18 cellular contexts compared by ENCODE assay signal in genomic region chr2:109306190-109306589, GRCh38.
A peak's percentile ranks its signal among the peaks of the same experiment; 100 is the strongest.
DNase-seq lines count a peak whose midpoint lies in the region; ATAC-seq and TF ChIP-seq lines count a peak whose summit lies in the region.
"Had no signal": no experiment of that assay in that cellular context is flagged by ENCODE, and none has a peak within 500 bp of the region (broad histone marks: within the 10 kb centered on the region; RNA-seq: fewer than 3 reads in every experiment).

No MANE protein-coding gene starts in this region.

- no peaks in the 10 kb centered on the region for H3K9me3 Mint-ChIP-seq in activated naive CD4-positive, alpha-beta T cell treated with anti-CD3 and anti-CD28 coated beads, Interleukin-2, amount 50 U/mL, for 24 hours
- H3K9me3 Mint-ChIP-seq in activated naive CD4-positive, alpha-beta T cell treated with anti-CD3 and anti-CD28 coated beads for 36 hours, result no peaks in the 10 kb centered on the region
- peaks cover 2% of the 10 kb centered on the region for H3K9me3 Mint-ChIP-seq in endodermal cell
- H3K9me3 Mint-ChIP-seq in activated CD4-positive, alpha-beta T cell treated with anti-CD3 and anti-CD28 coated beads, Interleukin-2, amount 10 ng/mL, durations not matched to agents 24 days and 14 days, result no peaks in the 10 kb centered on the region
- H3K9me3 Mint-ChIP-seq: CD8-positive, alpha-beta T cell; HFFc6 had no signal

- POLR2A ChIA-PET in Panc1 (lab: Charles Lee), result no interaction called here

- DNase-seq in activated naive CD4-positive, alpha-beta T cell treated with anti-CD3 and anti-CD28 coated beads for 36 hours, result no peak
- DNase-seq in Panc1 (ENCODE audit: low read depth, low spot score), result no peak
- DNase-seq in endodermal cell, result no peak
- DNase-seq in sciatic nerve (ENCODE audit: low spot score), result no peak
- DNase-seq in amniotic stem cell (lab: John Stamatoyannopoulos, UW), result no peak
- no peak for DNase-seq in activated CD4-positive, alpha-beta T cell treated with anti-CD3 and anti-CD28 coated beads, Interleukin-2, amount 10 ng/mL, durations not matched to agents 24 days and 14 days
- DNase-seq in left ventricle myocardium superior, result no peak
- DNase-seq: AML-193; Calu3; CD8-positive, alpha-beta T cell; DMS79 treated with DMSO at 0.1 percent for 48 hours; HCEC 1CT; HFFc6 had no signal

- H3K4me1 Mint-ChIP-seq in activated naive CD4-positive, alpha-beta T cell treated with anti-CD3 and anti-CD28 coated beads, Interleukin-2, amount 50 U/mL, for 24 hours, result no peaks in the 10 kb centered on the region
- peaks cover 1% of the 10 kb centered on the region for H3K4me1 Mint-ChIP-seq in activated naive CD4-positive, alpha-beta T cell treated with anti-CD3 and anti-CD28 coated beads for 36 hours (ENCODE audit: low read depth)
- H3K4me1 Mint-ChIP-seq in endodermal cell, result peaks cover 14% of the 10 kb centered on the region
- no peaks in the 10 kb centered on the region for H3K4me1 Mint-ChIP-seq in activated CD4-positive, alpha-beta T cell treated with anti-CD3 and anti-CD28 coated beads, Interleukin-2, amount 10 ng/mL, durations not matched to agents 24 days and 14 days

- WGBS in endodermal cell (ENCODE audit: insufficient coverage in 1 of 2, insufficient read length in 1 of 2), 2 experiments, result 76 to 86% methylated on average over 8 to 10 of the region's 10 CpGs

- H3K27me3 Mint-ChIP-seq in activated naive CD4-positive, alpha-beta T cell treated with anti-CD3 and anti-CD28 coated beads, Interleukin-2, amount 50 U/mL, for 24 hours, result no peaks in the 10 kb centered on the region
- H3K27me3 Mint-ChIP-seq in activated naive CD4-positive, alpha-beta T cell treated with anti-CD3 and anti-CD28 coated beads for 36 hours (ENCODE audit: low read depth), result no peaks in the 10 kb centered on the region
- no peaks in the 10 kb centered on the region for H3K27me3 Mint-ChIP-seq in endodermal cell (ENCODE audit: insufficient read depth)
- no peaks in the 10 kb centered on the region for H3K27me3 Mint-ChIP-seq in activated CD4-positive, alpha-beta T cell treated with anti-CD3 and anti-CD28 coated beads, Interleukin-2, amount 10 ng/mL, durations not matched to agents 24 days and 14 days

- H3K36me3 Mint-ChIP-seq in activated naive CD4-positive, alpha-beta T cell treated with anti-CD3 and anti-CD28 coated beads, Interleukin-2, amount 50 U/mL, for 24 hours, result no peaks in the 10 kb centered on the region
- no peaks in the 10 kb centered on the region for H3K36me3 Mint-ChIP-seq in activated naive CD4-positive, alpha-beta T cell treated with anti-CD3 and anti-CD28 coated beads for 36 hours (ENCODE audit: low read depth)
- H3K36me3 Mint-ChIP-seq in endodermal cell (ENCODE audit: low read depth), result no peaks in the 10 kb centered on the region
- no peaks in the 10 kb centered on the region for H3K36me3 Mint-ChIP-seq in activated CD4-positive, alpha-beta T cell treated with anti-CD3 and anti-CD28 coated beads, Interleukin-2, amount 10 ng/mL, durations not matched to agents 24 days and 14 days (ENCODE audit: low read depth)
- H3K36me3 Mint-ChIP-seq: CD8-positive, alpha-beta T cell had no signal

- H3K4me3 Mint-ChIP-seq in activated naive CD4-positive, alpha-beta T cell treated with anti-CD3 and anti-CD28 coated beads, Interleukin-2, amount 50 U/mL, for 24 hours, result no peak overlapping the region
- no peak overlapping the region for H3K4me3 Mint-ChIP-seq in activated naive CD4-positive, alpha-beta T cell treated with anti-CD3 and anti-CD28 coated beads for 36 hours
- no peak overlapping the region for H3K4me3 Mint-ChIP-seq in endodermal cell
- H3K4me3 Mint-ChIP-seq in activated CD4-positive, alpha-beta T cell treated with anti-CD3 and anti-CD28 coated beads, Interleukin-2, amount 10 ng/mL, durations not matched to agents 24 days and 14 days, result no peak overlapping the region
- H3K4me3 Mint-ChIP-seq: CD14-positive monocyte; CD8-positive, alpha-beta T cell; HFFc6 had no signal

- ATAC-seq in Panc1, result peak; percentile 53; the same call in 1 of the 2 replicates
- ATAC-seq in sciatic nerve, result peak; percentile 20
- ATAC-seq in left ventricle myocardium superior, result no peak
- ATAC-seq: A549; CD8-positive, alpha-beta T cell had no signal

- H3K27ac Mint-ChIP-seq in activated naive CD4-positive, alpha-beta T cell treated with anti-CD3 and anti-CD28 coated beads, Interleukin-2, amount 50 U/mL, for 24 hours, result peak overlapping the region; percentile 23
- H3K27ac Mint-ChIP-seq in activated naive CD4-positive, alpha-beta T cell treated with anti-CD3 and anti-CD28 coated beads for 36 hours, result no peak overlapping the region
- peak overlapping the region; percentile 23 for H3K27ac Mint-ChIP-seq in endodermal cell
- no peak overlapping the region for H3K27ac Mint-ChIP-seq in activated CD4-positive, alpha-beta T cell treated with anti-CD3 and anti-CD28 coated beads, Interleukin-2, amount 10 ng/mL, durations not matched to agents 24 days and 14 days
- H3K27ac Mint-ChIP-seq: CD14-positive monocyte; CD8-positive, alpha-beta T cell; HFFc6 had no signal

- H3K27me3 ChIP-seq in Panc1 (ENCODE audit: control insufficient read depth, insufficient read depth, low read length) (no peaks in the 10 kb centered on the region), endodermal cell (ENCODE audit: control insufficient read depth, insufficient read depth, low read length, poor library complexity, severe bottlenecking) (no peaks in the 10 kb centered on the region)

- TF ChIP-seq CTCF in Panc1 (IDR thresholded peaks at IDR 0.05) (no peak), endodermal cell (conservative IDR thresholded peaks at IDR 0.05) (no peak)

- no peak overlapping the region for H3K9ac ChIP-seq in endodermal cell (ENCODE audit: extremely low read depth, low read length, poor library complexity, severe bottlenecking)

- no peaks in the 10 kb centered on the region for H3K9me3 ChIP-seq in Panc1 (ENCODE audit: control insufficient read depth, insufficient read depth, low read depth, low read length)
- no peaks in the 10 kb centered on the region for H3K9me3 ChIP-seq in endodermal cell (ENCODE audit: control insufficient read depth, low read length)
- H3K9me3 ChIP-seq: A549 had no signal

- CTCF ChIA-PET in activated naive CD4-positive, alpha-beta T cell treated with anti-CD3 and anti-CD28 coated beads for 36 hours (lab: Charles Lee), result no interaction called here
- CTCF ChIA-PET in Panc1 (lab: Charles Lee), result no interaction called here

- H3K4me3 ChIP-seq in Panc1 (ENCODE audit: low read depth in 2 of 2, low read length in 2 of 2), result no peak overlapping the region
- no peak overlapping the region for H3K4me3 ChIP-seq in endodermal cell (ENCODE audit: low read length)
- H3K4me3 ChIP-seq: A549, GM12878 had no signal

- H3K4me1 ChIP-seq in Panc1 (ENCODE audit: control insufficient read depth, insufficient read depth, low read length) (no peaks in the 10 kb centered on the region; the same call in 1 of the 2 replicates), endodermal cell (ENCODE audit: control insufficient read depth, insufficient read depth, low read length) (peaks cover 9% of the 10 kb centered on the region)
- H3K4me1 ChIP-seq: A549 had no signal

- H3K36me3 ChIP-seq in Panc1 (ENCODE audit: control insufficient read depth, insufficient read depth, low read length) (no peaks in the 10 kb centered on the region), endodermal cell (ENCODE audit: control insufficient read depth, insufficient read depth, low read length) (no peaks in the 10 kb centered on the region)

- intact Hi-C loops in activated naive CD4-positive, alpha-beta T cell treated with anti-CD3 and anti-CD28 coated beads for 36 hours (cut with micrococcal nuclease), result no loop called here
- intact Hi-C loops in Panc1 (cut with micrococcal nuclease; ENCODE audit: unreplicated experiment) (no loop called here), sciatic nerve (cut with DNase I) (no loop called here), left ventricle myocardium superior (cut with micrococcal nuclease) (no loop called here)
- intact Hi-C loops in activated CD4-positive, alpha-beta T cell treated with anti-CD3 and anti-CD28 coated beads, Interleukin-2, amount 10 ng/mL, durations not matched to agents 24 days and 14 days (cut with micrococcal nuclease), result no loop called here

- no TSS peak for BruUV-seq in Panc1 (replicated peaks; lab: Mats Ljungman, UMichigan)

- in situ Hi-C loops in Panc1 (cut with HindIII; ENCODE audit: low pct_unique_long_range_greater_than_20kb, low sequenced_read_pairs), result no loop called here

- H3K27ac ChIP-seq in Panc1 (ENCODE audit: low read length) (no peak overlapping the region), endodermal cell (ENCODE audit: low read depth, low read length) (no peak overlapping the region)
- H3K27ac ChIP-seq: 22Rv1, A549 had no signal

Comparison
In these comparisons a context has a peak if more than half of its experiments do, and no peak if none do; other contexts are left out.
1. H3K27ac Mint-ChIP-seq: peak in activated naive CD4-positive, alpha-beta T cell treated with anti-CD3 and anti-CD28 coated beads, Interleukin-2, amount 50 U/mL, for 24 hours (single experiment) and endodermal cell (single experiment); none in activated naive CD4-positive, alpha-beta T cell treated with anti-CD3 and anti-CD28 coated beads for 36 hours (single experiment) and activated CD4-positive, alpha-beta T cell treated with anti-CD3 and anti-CD28 coated beads, Interleukin-2, amount 10 ng/mL, durations not matched to agents 24 days and 14 days (single experiment).